In genomic region chr22:30333707-30334087, GRCh38 we compare ENCODE assay signal across 16 cellular contexts. TPM values are rescaled to one million over a fixed set of nuclear protein-coding genes. Genes with fewer than 3 reads are reported as not detected.
A peak's percentile ranks its signal among the peaks of the same experiment; 100 is the strongest.
DNase-seq lines count a peak whose midpoint lies in the region; ATAC-seq, FAIRE-seq and TF ChIP-seq lines count a peak whose summit lies in the region.
"Had no signal": no experiment of that assay in that cellular context is flagged by ENCODE, and none has a peak within 500 bp of the region (broad histone marks: within the 10 kb centered on the region; RNA-seq: fewer than 3 reads in every experiment).

No MANE protein-coding gene starts in this region.

- H3K27ac Mint-ChIP-seq in activated CD8-positive, alpha-beta T cell treated with anti-CD3 and anti-CD28 coated beads for 36 hours = peak overlapping the region; percentile 70
- no peak overlapping the region for H3K27ac Mint-ChIP-seq in activated CD8-positive, alpha-beta T cell treated with anti-CD3 and anti-CD28 coated beads, Interleukin-2, amount 10 ng/mL, durations not matched to agents 7 days and 5 days
- peak overlapping the region; percentile 17 for H3K27ac Mint-ChIP-seq in stimulated activated naive CD8-positive, alpha-beta T cell treated with anti-CD3 and anti-CD28 coated beads, Interleukin-15, Interleukin-2, amounts not matched to agents 100 ng/mL and 50 ng/mL, for 24 hours

- no peak for TF ChIP-seq RAD21 in GM12878 (IDR thresholded peaks at IDR 0.05; ENCODE audit: insufficient read depth, low read depth, low read length)

- DNase-seq in activated CD8-positive, alpha-beta T cell treated with anti-CD3 and anti-CD28 coated beads for 36 hours = peak; percentile 41
- DNase-seq in activated CD8-positive, alpha-beta T cell treated with anti-CD3 and anti-CD28 coated beads, Interleukin-2, amount 10 ng/mL, durations not matched to agents 7 days and 5 days = no peak
- DNase-seq in stimulated activated naive CD8-positive, alpha-beta T cell treated with anti-CD3 and anti-CD28 coated beads, Interleukin-15, Interleukin-2, amounts not matched to agents 100 U/mL and 50 U/mL, for 24 hours = no peak
- no peak for DNase-seq in GM12878 (ENCODE audit: low read depth, low spot score)
- no peak for DNase-seq in ACHN
- DNase-seq: DMS53, H7, NCI-H1436, NCI-H2029, NCI-H2171 treated with DMSO at 0.1 percent for 48 hours, NCI-H748 treated with DMSO at 0.1 percent for 48 hours, OCI-M1 had no signal

- SMC1A ChIA-PET in GM12878 (lab: Charles Lee; ENCODE audit: uncharacterized antibody, unreplicated experiment) = interaction anchor here (0.8 kb wide), 1 partner anchor 10 kb away, joined by 4 read pairs; no protein-coding TSS in a partner anchor

- TF ChIP-seq CTCF in activated CD8-positive, alpha-beta T cell treated with anti-CD3 and anti-CD28 coated beads for 36 hours (IDR thresholded peaks at IDR 0.05) = no peak
- TF ChIP-seq CTCF in GM12878 (IDR thresholded peaks at IDR 0.05 in 2 of 3, conservative IDR thresholded peaks at IDR 0.05 in 1 of 3; ENCODE audit: control insufficient read depth in 2 of 3, extremely low read depth in 1 of 3, insufficient read depth in 1 of 3, low read depth in 3 of 3, low read length in 3 of 3) = no peak

- 56% methylated on average over 3 of the region's 3 CpGs for WGBS in GM12878 (ENCODE audit: insufficient coverage, insufficient replicate concordance, low lambda C conversion rate, missing lambda C conversion rate)

- no peaks in the 10 kb centered on the region for H3K4me1 ChIP-seq in GM12878 (ENCODE audit: control insufficient read depth, insufficient read depth, low read length)

- POLR2A ChIA-PET in activated CD8-positive, alpha-beta T cell treated with anti-CD3 and anti-CD28 coated beads for 36 hours (lab: Charles Lee) = interaction anchor here (1.6 kb wide), 1 partner anchor 43 kb away, joined by 4 read pairs; no protein-coding TSS in a partner anchor
- POLR2A ChIA-PET in activated CD8-positive, alpha-beta T cell treated with anti-CD3 and anti-CD28 coated beads, Interleukin-2, amount 10 ng/mL, durations not matched to agents 7 days and 5 days (lab: Charles Lee) = interaction anchor here (1.4 kb wide), 1 partner anchor 45 kb away, joined by 3 read pairs; the partner anchor contains the start of gene CASTOR1
- POLR2A ChIA-PET in GM12878 (lab: Charles Lee) = no interaction called here

- H2AFZ ChIP-seq in GM12878 (ENCODE audit: control insufficient read depth, low read depth, low read length) = no peak overlapping the region

- H3K27me3 ChIP-seq in GM12878 (replicated peaks in 1 of 2; ENCODE audit: control insufficient read depth in 2 of 2, insufficient read depth in 2 of 2, low read length in 1 of 2) = no peaks in the 10 kb centered on the region

- intact Hi-C loops in activated CD8-positive, alpha-beta T cell treated with anti-CD3 and anti-CD28 coated beads for 36 hours (cut with micrococcal nuclease) = no loop called here
- intact Hi-C loops in GM12878 (cut with micrococcal nuclease; ENCODE audit: unreplicated experiment) = no loop called here

- CTCF ChIA-PET in activated CD8-positive, alpha-beta T cell treated with anti-CD3 and anti-CD28 coated beads for 36 hours (lab: Charles Lee) = no interaction called here
- CTCF ChIA-PET in activated CD8-positive, alpha-beta T cell treated with anti-CD3 and anti-CD28 coated beads, Interleukin-2, amount 10 ng/mL, durations not matched to agents 7 days and 5 days (lab: Charles Lee) = interaction anchor here (2.0 kb wide), 1 partner anchor 45 kb away, joined by 10 read pairs; no protein-coding TSS in a partner anchor
- CTCF ChIA-PET in GM12878 (lab: Yijun Ruan, JAX) = no interaction called here

- H3K9ac ChIP-seq in GM12878 (ENCODE audit: control insufficient read depth, insufficient read depth, low read length) = no peak overlapping the region
- H3K9ac ChIP-seq: KMS-11 had no signal

- no peaks in the 10 kb centered on the region for H3K9me3 Mint-ChIP-seq in activated CD8-positive, alpha-beta T cell treated with anti-CD3 and anti-CD28 coated beads for 36 hours
- H3K9me3 Mint-ChIP-seq in activated CD8-positive, alpha-beta T cell treated with anti-CD3 and anti-CD28 coated beads, Interleukin-2, amount 10 ng/mL, durations not matched to agents 7 days and 5 days (ENCODE audit: insufficient read depth) = no peaks in the 10 kb centered on the region
- no peaks in the 10 kb centered on the region for H3K9me3 Mint-ChIP-seq in stimulated activated naive CD8-positive, alpha-beta T cell treated with anti-CD3 and anti-CD28 coated beads, Interleukin-15, Interleukin-2, amounts not matched to agents 100 ng/mL and 50 ng/mL, for 24 hours

- in situ Hi-C loops in GM12878 (cut with MboI) = no loop called here
- in situ Hi-C loops in ACHN (cut with HindIII; ENCODE audit: low pct_ligation_motif_present, low pct_unique_long_range_greater_than_20kb, low sequenced_read_pairs) = no loop called here

- H3K79me2 ChIP-seq in GM12878 (ENCODE audit: control insufficient read depth, insufficient read depth, low read length) = no peaks in the 10 kb centered on the region

- no peaks in the 10 kb centered on the region for H4K20me1 ChIP-seq in GM12878 (ENCODE audit: control insufficient read depth, insufficient read depth)

- H3K4me2 ChIP-seq in GM12878 (ENCODE audit: control insufficient read depth, insufficient read depth) = no peak overlapping the region
- H3K4me2 ChIP-seq: KMS-11 had no signal

- H3K9me3 ChIP-seq in GM12878 (replicated peaks; ENCODE audit: control insufficient read depth, insufficient read depth, low read length) = no peaks in the 10 kb centered on the region

- H3K27me3 Mint-ChIP-seq in activated CD8-positive, alpha-beta T cell treated with anti-CD3 and anti-CD28 coated beads for 36 hours = no peaks in the 10 kb centered on the region
- no peaks in the 10 kb centered on the region for H3K27me3 Mint-ChIP-seq in activated CD8-positive, alpha-beta T cell treated with anti-CD3 and anti-CD28 coated beads, Interleukin-2, amount 10 ng/mL, durations not matched to agents 7 days and 5 days (ENCODE audit: low read depth)
- no peaks in the 10 kb centered on the region for H3K27me3 Mint-ChIP-seq in stimulated activated naive CD8-positive, alpha-beta T cell treated with anti-CD3 and anti-CD28 coated beads, Interleukin-15, Interleukin-2, amounts not matched to agents 100 ng/mL and 50 ng/mL, for 24 hours

- ATAC-seq in activated CD8-positive, alpha-beta T cell treated with anti-CD3 and anti-CD28 coated beads for 36 hours = peak; percentile 50
- ATAC-seq in activated CD8-positive, alpha-beta T cell treated with anti-CD3 and anti-CD28 coated beads, Interleukin-2, amount 10 ng/mL, durations not matched to agents 7 days and 5 days = no peak
- ATAC-seq in stimulated activated naive CD8-positive, alpha-beta T cell treated with anti-CD3 and anti-CD28 coated beads, Interleukin-15, Interleukin-2, amounts not matched to agents 100 U/mL and 50 U/mL, for 24 hours = no peak
- ATAC-seq in GM12878 (no peak), GM19328 (IDR thresholded peaks at IDR 0.05; ENCODE audit: unreplicated experiment) (no peak)

- H3K36me3 Mint-ChIP-seq in activated CD8-positive, alpha-beta T cell treated with anti-CD3 and anti-CD28 coated beads for 36 hours (ENCODE audit: low read depth) = peaks cover 64% of the 10 kb centered on the region
- H3K36me3 Mint-ChIP-seq in activated CD8-positive, alpha-beta T cell treated with anti-CD3 and anti-CD28 coated beads, Interleukin-2, amount 10 ng/mL, durations not matched to agents 7 days and 5 days (ENCODE audit: low read depth) = peaks cover 74% of the 10 kb centered on the region
- H3K36me3 Mint-ChIP-seq in stimulated activated naive CD8-positive, alpha-beta T cell treated with anti-CD3 and anti-CD28 coated beads, Interleukin-15, Interleukin-2, amounts not matched to agents 100 ng/mL and 50 ng/mL, for 24 hours (ENCODE audit: low read depth) = peaks cover 68% of the 10 kb centered on the region

- peaks cover 43 to 61% of the 10 kb centered on the region in 2 experiments for H3K36me3 ChIP-seq in GM12878 (ENCODE audit: control insufficient read depth in 2 of 2, insufficient read depth in 2 of 2, low read length in 1 of 2)

- no peak overlapping the region for H3K4me3 Mint-ChIP-seq in activated CD8-positive, alpha-beta T cell treated with anti-CD3 and anti-CD28 coated beads for 36 hours
- H3K4me3 Mint-ChIP-seq in activated CD8-positive, alpha-beta T cell treated with anti-CD3 and anti-CD28 coated beads, Interleukin-2, amount 10 ng/mL, durations not matched to agents 7 days and 5 days = no peak overlapping the region
- no peak overlapping the region for H3K4me3 Mint-ChIP-seq in stimulated activated naive CD8-positive, alpha-beta T cell treated with anti-CD3 and anti-CD28 coated beads, Interleukin-15, Interleukin-2, amounts not matched to agents 100 ng/mL and 50 ng/mL, for 24 hours

- RAD21 ChIA-PET in GM12878 (lab: Charles Lee; ENCODE audit: unreplicated experiment) = no interaction called here

- TF ChIP-seq POLR2A in GM12878 (IDR thresholded peaks at IDR 0.05; ENCODE audit: low read depth, low read length) = 0 out of 2 replicates have a peak, but pooled peaks have one; percentile 31

- no peak overlapping the region for H3K4me3 ChIP-seq in GM12878

- H3K4me1 Mint-ChIP-seq in activated CD8-positive, alpha-beta T cell treated with anti-CD3 and anti-CD28 coated beads for 36 hours (ENCODE audit: low read depth) = peaks cover 27% of the 10 kb centered on the region
- H3K4me1 Mint-ChIP-seq in activated CD8-positive, alpha-beta T cell treated with anti-CD3 and anti-CD28 coated beads, Interleukin-2, amount 10 ng/mL, durations not matched to agents 7 days and 5 days (ENCODE audit: low read depth) = peaks cover 28% of the 10 kb centered on the region
- H3K4me1 Mint-ChIP-seq in stimulated activated naive CD8-positive, alpha-beta T cell treated with anti-CD3 and anti-CD28 coated beads, Interleukin-15, Interleukin-2, amounts not matched to agents 100 ng/mL and 50 ng/mL, for 24 hours (ENCODE audit: low read depth) = peaks cover 22% of the 10 kb centered on the region

- H3K27ac ChIP-seq in GM12878 (ENCODE audit: control insufficient read depth, insufficient read depth) = no peak overlapping the region
- H3K27ac ChIP-seq: KMS-11 had no signal

- TSS peak; percentile 50 for BruUV-seq in GM12878 (replicated peaks; lab: Mats Ljungman, UMichigan)

- no peak for TF ChIP-seq EP300 in GM12878 (IDR thresholded peaks at IDR 0.05; ENCODE audit: borderline replicate concordance in 1 of 2, control insufficient read depth in 1 of 2, low read depth in 2 of 2, low read length in 2 of 2)

- no peak for FAIRE-seq in GM12878 (lab: Jason Lieb, UNC)
- FAIRE-seq: GM19239 had no signal

RNA-seq across cellular contexts. Expression of gene TBC1D10A, which starts 7.0 kb away (rescaled TPM):
- 10 to 100 TPM; 20.5 to 21.1 TPM for total RNA-seq in activated CD8-positive, alpha-beta T cell treated with anti-CD3 and anti-CD28 coated beads for 36 hours
- total RNA-seq in activated CD8-positive, alpha-beta T cell treated with anti-CD3 and anti-CD28 coated beads, Interleukin-2, amount 10 ng/mL, durations not matched to agents 7 days and 5 days = 10 to 100 TPM; 47.6 to 49.2 TPM
- total RNA-seq in GM12878 (2013; cell fraction: nucleolus; rRNA removed) = 26.9 and 32.1 TPM in 2 replicates
- total RNA-seq in GM12878 (2014; rRNA removed) = 14.1 and 16.3 TPM in 2 replicates
- 8.5 and 8.6 TPM in 2 replicates for total RNA-seq in GM12878 (2014; rRNA removed; fragmentation: Illumina TruSeq; extraction: Trizol)
- total RNA-seq in GM12878 (2021) = 22.2 and 24.3 TPM in 2 replicates
- 3.8 TPM for polyA plus RNA-seq in GM12878 (2011; ENCODE audit: low read depth)
- 10.3 and 14.4 TPM in 2 replicates for polyA plus RNA-seq in GM12878 (2011; rRNA removed)
- polyA plus RNA-seq in GM12878 (2011; cell fraction: cytosol; rRNA removed) = 18.2 and 21.6 TPM in 2 replicates
- 63.9 and 67.2 TPM in 2 replicates for polyA plus RNA-seq in GM12878 (2011; cell fraction: nucleus; rRNA removed)
- 13.5 and 16.9 TPM in 2 replicates for polyA plus RNA-seq in GM12878 (2012)
- polyA plus RNA-seq in GM12878 (2014; fragmentation: Illumina TruSeq; extraction: Trizol) = 2.0 and 7.9 TPM in 2 replicates
- under 1 TPM; 0.27 to 0.82 TPM for polyA plus RNA-seq in GM12878 (2014; fragmentation: Nextera tagmentation; extraction: Ambion mirVana)
- 25.7 and 27.8 TPM in 2 replicates for polyA plus RNA-seq in GM12878 (2014; rRNA removed)
- 10 to 100 TPM; 17.4 to 20.8 TPM for polyA plus RNA-seq in GM12878 (2016; fragmentation: Nextera tagmentation; extraction: Ambion mirVana)
- 12.7 and 20.9 TPM in 2 replicates for polyA minus RNA-seq in GM12878 (2011; rRNA and poly(A)+ RNA removed)
- polyA minus RNA-seq in GM12878 (2011; cell fraction: cytosol; rRNA and poly(A)+ RNA removed) = 5.5 and 7.1 TPM in 2 replicates
- polyA minus RNA-seq in GM12878 (2011; cell fraction: nucleus; rRNA and poly(A)+ RNA removed) = 13.3 and 25.6 TPM in 2 replicates

RNA-seq across cellular contexts. Expression of gene SF3A1, which starts 23.0 kb away (rescaled TPM):
- total RNA-seq in activated CD8-positive, alpha-beta T cell treated with anti-CD3 and anti-CD28 coated beads for 36 hours = 100 to 1,000 TPM; 252 to 262 TPM
- total RNA-seq in activated CD8-positive, alpha-beta T cell treated with anti-CD3 and anti-CD28 coated beads, Interleukin-2, amount 10 ng/mL, durations not matched to agents 7 days and 5 days = 100 to 1,000 TPM; 211 to 246 TPM
- 108 and 121 TPM in 2 replicates for total RNA-seq in GM12878 (2013; cell fraction: nucleolus; rRNA removed)
- total RNA-seq in GM12878 (2014; rRNA removed) (47.1 and 56.1 TPM in 2 replicates), GM12878 (2014; rRNA removed; fragmentation: Illumina TruSeq; extraction: Trizol) (14.9 and 16.9 TPM in 2 replicates), GM12878 (2021) (222 and 239 TPM in 2 replicates)
- polyA plus RNA-seq in GM12878 (2011; ENCODE audit: low read depth) = 32.3 TPM
- polyA plus RNA-seq in GM12878 (2011; rRNA removed) (7.8 and 28.1 TPM in 2 replicates), GM12878 (2014; fragmentation: Illumina TruSeq; extraction: Trizol) (44.7 and 78.9 TPM in 2 replicates), GM12878 (2014; fragmentation: Nextera tagmentation; extraction: Ambion mirVana) (10 to 100 TPM; 10.4 to 13.4 TPM), GM12878 (2014; rRNA removed) (35.8 and 63.6 TPM in 2 replicates), GM12878 (2016; fragmentation: Nextera tagmentation; extraction: Ambion mirVana) (100 to 1,000 TPM; 170 to 190 TPM)
- 20.4 and 35.7 TPM in 2 replicates for polyA plus RNA-seq in GM12878 (2011; cell fraction: cytosol; rRNA removed)
- polyA plus RNA-seq in GM12878 (2011; cell fraction: nucleus; rRNA removed) = 51.1 and 94.1 TPM in 2 replicates
- polyA plus RNA-seq in GM12878 (2012) = 64.7 and 99.8 TPM in 2 replicates
- 50.6 and 52.5 TPM in 2 replicates for polyA minus RNA-seq in GM12878 (2011; rRNA and poly(A)+ RNA removed)
- polyA minus RNA-seq in GM12878 (2011; cell fraction: cytosol; rRNA and poly(A)+ RNA removed) = 50.0 and 80.6 TPM in 2 replicates
- polyA minus RNA-seq in GM12878 (2011; cell fraction: nucleus; rRNA and poly(A)+ RNA removed) = 41.3 and 62.6 TPM in 2 replicates

RNA-seq across cellular contexts. Expression of gene CCDC157, which starts 23.1 kb away (rescaled TPM):
- 1 to 10 TPM; 2.2 to 2.4 TPM for total RNA-seq in activated CD8-positive, alpha-beta T cell treated with anti-CD3 and anti-CD28 coated beads for 36 hours
- 1 to 10 TPM; 4.3 to 5.0 TPM for total RNA-seq in activated CD8-positive, alpha-beta T cell treated with anti-CD3 and anti-CD28 coated beads, Interleukin-2, amount 10 ng/mL, durations not matched to agents 7 days and 5 days
- total RNA-seq in GM12878 (2013; cell fraction: nucleolus; rRNA removed) = 2.2 and 3.5 TPM in 2 replicates
- total RNA-seq in GM12878 (2014; rRNA removed) (2.0 and 2.7 TPM in 2 replicates), GM12878 (2014; rRNA removed; fragmentation: Illumina TruSeq; extraction: Trizol) (0.37 and 0.72 TPM in 2 replicates), GM12878 (2021) (1.4 and 1.5 TPM in 2 replicates)
- 0.54 TPM for polyA plus RNA-seq in GM12878 (2011; ENCODE audit: low read depth)
- polyA plus RNA-seq in GM12878 (2011; rRNA removed) (0.40 and 1.0 TPM in 2 replicates), GM12878 (2014; fragmentation: Illumina TruSeq; extraction: Trizol) (0.08 and 0.81 TPM in 2 replicates), GM12878 (2014; fragmentation: Nextera tagmentation; extraction: Ambion mirVana) (under 1 TPM; 0.10 to 0.46 TPM), GM12878 (2014; rRNA removed) (2.0 and 2.8 TPM in 2 replicates), GM12878 (2016; fragmentation: Nextera tagmentation; extraction: Ambion mirVana) (1 to 10 TPM; 1.9 to 2.8 TPM)
- 1.3 and 2.5 TPM in 2 replicates for polyA plus RNA-seq in GM12878 (2011; cell fraction: cytosol; rRNA removed)
- 3.6 and 4.0 TPM in 2 replicates for polyA plus RNA-seq in GM12878 (2011; cell fraction: nucleus; rRNA removed)
- polyA plus RNA-seq in GM12878 (2012) = 1.1 and 1.2 TPM in 2 replicates
- polyA minus RNA-seq in GM12878 (2011; rRNA and poly(A)+ RNA removed) = 0.93 and 1.0 TPM in 2 replicates
- polyA minus RNA-seq in GM12878 (2011; cell fraction: cytosol; rRNA and poly(A)+ RNA removed) = 1.7 TPM in 1 of 2 replicates, not detected in the other
- polyA minus RNA-seq in GM12878 (2011; cell fraction: nucleus; rRNA and poly(A)+ RNA removed) = 1.9 and 3.1 TPM in 2 replicates

RNA-seq across cellular contexts. Expression of gene CASTOR1, which starts 44.4 kb away (rescaled TPM):
- 1 to 10 TPM; 4.2 to 5.1 TPM for total RNA-seq in activated CD8-positive, alpha-beta T cell treated with anti-CD3 and anti-CD28 coated beads for 36 hours
- 10 to 100 TPM; 24.5 to 25.4 TPM for total RNA-seq in activated CD8-positive, alpha-beta T cell treated with anti-CD3 and anti-CD28 coated beads, Interleukin-2, amount 10 ng/mL, durations not matched to agents 7 days and 5 days
- total RNA-seq in GM12878 (2013; cell fraction: nucleolus; rRNA removed) = 3.6 and 4.4 TPM in 2 replicates
- total RNA-seq in GM12878 (2014; rRNA removed) (5.3 and 5.9 TPM in 2 replicates), GM12878 (2014; rRNA removed; fragmentation: Illumina TruSeq; extraction: Trizol) (1.2 and 2.4 TPM in 2 replicates), GM12878 (2021) (6.0 and 9.1 TPM in 2 replicates)
- polyA plus RNA-seq in GM12878 (2011; ENCODE audit: low read depth) = 1.9 TPM
- polyA plus RNA-seq in GM12878 (2011; rRNA removed) (0.65 and 1.6 TPM in 2 replicates), GM12878 (2014; fragmentation: Illumina TruSeq; extraction: Trizol) (0.25 and 1.9 TPM in 2 replicates), GM12878 (2014; fragmentation: Nextera tagmentation; extraction: Ambion mirVana) (1 to 10 TPM in 1 of 2 experiments, under 1 TPM in 1; 0.31 to 1.2 TPM), GM12878 (2014; rRNA removed) (5.5 and 6.3 TPM in 2 replicates), GM12878 (2016; fragmentation: Nextera tagmentation; extraction: Ambion mirVana) (1 to 10 TPM; 4.2 to 5.3 TPM)
- 2.1 and 2.4 TPM in 2 replicates for polyA plus RNA-seq in GM12878 (2011; cell fraction: cytosol; rRNA removed)
- polyA plus RNA-seq in GM12878 (2011; cell fraction: nucleus; rRNA removed) = 8.4 and 11.5 TPM in 2 replicates
- 5.7 and 6.0 TPM in 2 replicates for polyA plus RNA-seq in GM12878 (2012)
- 1.6 and 2.1 TPM in 2 replicates for polyA minus RNA-seq in GM12878 (2011; rRNA and poly(A)+ RNA removed)
- polyA minus RNA-seq in GM12878 (2011; cell fraction: cytosol; rRNA and poly(A)+ RNA removed) = not detected in 2 replicates
- 5.4 and 7.1 TPM in 2 replicates for polyA minus RNA-seq in GM12878 (2011; cell fraction: nucleus; rRNA and poly(A)+ RNA removed)

RNA-seq across cellular contexts. Expression of gene RNF215, which starts 53.5 kb away (rescaled TPM):
- total RNA-seq in activated CD8-positive, alpha-beta T cell treated with anti-CD3 and anti-CD28 coated beads for 36 hours = 1 to 10 TPM; 7.1 to 7.2 TPM
- total RNA-seq in activated CD8-positive, alpha-beta T cell treated with anti-CD3 and anti-CD28 coated beads, Interleukin-2, amount 10 ng/mL, durations not matched to agents 7 days and 5 days = 10 to 100 TPM; 12.0 to 14.6 TPM
- total RNA-seq in GM12878 (2013; cell fraction: nucleolus; rRNA removed) = 24.3 and 27.1 TPM in 2 replicates
- 3.7 and 6.6 TPM in 2 replicates for total RNA-seq in GM12878 (2014; rRNA removed)
- total RNA-seq in GM12878 (2014; rRNA removed; fragmentation: Illumina TruSeq; extraction: Trizol) = 2.1 and 3.0 TPM in 2 replicates
- 6.9 and 7.6 TPM in 2 replicates for total RNA-seq in GM12878 (2021)
- 2.0 TPM for polyA plus RNA-seq in GM12878 (2011; ENCODE audit: low read depth)
- polyA plus RNA-seq in GM12878 (2011; rRNA removed) = 2.9 and 3.6 TPM in 2 replicates
- polyA plus RNA-seq in GM12878 (2011; cell fraction: cytosol; rRNA removed) = 4.0 and 5.1 TPM in 2 replicates
- polyA plus RNA-seq in GM12878 (2011; cell fraction: nucleus; rRNA removed) = 27.9 and 30.7 TPM in 2 replicates
- 4.7 and 6.3 TPM in 2 replicates for polyA plus RNA-seq in GM12878 (2012)
- 0.43 and 1.5 TPM in 2 replicates for polyA plus RNA-seq in GM12878 (2014; fragmentation: Illumina TruSeq; extraction: Trizol)
- under 1 TPM in 1 of 2 experiments, not detected in 1; 0.31 TPM for polyA plus RNA-seq in GM12878 (2014; fragmentation: Nextera tagmentation; extraction: Ambion mirVana)
- polyA plus RNA-seq in GM12878 (2014; rRNA removed) = 3.4 and 4.7 TPM in 2 replicates
- under 1 TPM; 0.32 to 0.76 TPM for polyA plus RNA-seq in GM12878 (2016; fragmentation: Nextera tagmentation; extraction: Ambion mirVana)
- polyA minus RNA-seq in GM12878 (2011; rRNA and poly(A)+ RNA removed) = 2.8 and 4.9 TPM in 2 replicates
- polyA minus RNA-seq in GM12878 (2011; cell fraction: cytosol; rRNA and poly(A)+ RNA removed) = 1.6 and 1.9 TPM in 2 replicates
- 3.4 and 6.5 TPM in 2 replicates for polyA minus RNA-seq in GM12878 (2011; cell fraction: nucleus; rRNA and poly(A)+ RNA removed)
